8 cellular contexts compared by ENCODE assay signal in genomic region chr20:57596998-57597939, GRCh38. TPM values are rescaled to one million over a fixed set of nuclear protein-coding genes. Genes with fewer than 3 reads are reported as not detected.
A peak's percentile ranks its signal among the peaks of the same experiment; 100 is the strongest.
DNase-seq lines count a peak whose midpoint lies in the region; ATAC-seq, FAIRE-seq and TF ChIP-seq lines count a peak whose summit lies in the region.

No MANE protein-coding gene starts in this region.

- H2AFZ ChIP-seq in astrocyte (ENCODE audit: low read depth, low read length) = no peak overlapping the region

- no peaks in the 10 kb centered on the region for H3K9me3 ChIP-seq in A673 (ENCODE audit: low read depth, low read length, poor library complexity, severe bottlenecking)
- no peaks in the 10 kb centered on the region for H3K9me3 ChIP-seq in astrocyte (ENCODE audit: insufficient read depth, low read depth, low read length)

- no peak overlapping the region for H3K27ac Mint-ChIP-seq in astrocyte (ENCODE audit: unreplicated experiment)

- H3K27me3 Mint-ChIP-seq in astrocyte (ENCODE audit: low read depth, unreplicated experiment) = peaks cover 20% of the 10 kb centered on the region

- peak; percentile 64 for DNase-seq in A673 (ENCODE audit: low spot score)
- DNase-seq in GM13977 (ENCODE audit: low spot score) = peak; percentile 90
- DNase-seq in LHCN-M2 (ENCODE audit: low read depth) = peak; percentile 19
- peak; percentile 24 for DNase-seq in T1000 (lab: John Stamatoyannopoulos, UW)
- no peak for DNase-seq in astrocyte (ENCODE audit: low read depth)
- peak in 43 of 51 donors; percentile 9 to 79 (median 40) for DNase-seq in hypothalamus (lab: John Stamatoyannopoulos, UW)
- peak in 2 of 3 donors; percentile 58 to 66 for DNase-seq in stimulated activated CD4-positive, alpha-beta T cell treated with anti-CD3 and anti-CD28 coated beads, Interleukin-12 subunit alpha, Interleukin-12 subunit beta, amount 100 ng/mL, for 48 hours (ENCODE audit: low read depth in 2 of 3, low spot score in 1 of 3)

- no TSS peak for BruUV-seq in A673 (replicated peaks; lab: Mats Ljungman, UMichigan)

- in situ Hi-C loops in GM13977 (cut with MboI; ENCODE audit: low pct_unique_long_range_greater_than_20kb, low sequenced_read_pairs, unreplicated experiment) = no loop called here

- H3K36me3 ChIP-seq in A673 (ENCODE audit: insufficient read depth, low read length, poor library complexity, severe bottlenecking) = no peaks in the 10 kb centered on the region
- H3K36me3 ChIP-seq in astrocyte (ENCODE audit: insufficient read depth, low read length) = no peaks in the 10 kb centered on the region

- CTCF ChIA-PET in A673 (lab: Charles Lee) = interaction anchor here (0.6 kb wide), 1 partner anchor 765 kb away, joined by 3 read pairs; no protein-coding TSS in a partner anchor

- H3K4me2 ChIP-seq in astrocyte (ENCODE audit: low read length) = peak overlapping the region; percentile 67

- peaks cover 1% of the 10 kb centered on the region for H3K9me3 Mint-ChIP-seq in astrocyte (ENCODE audit: unreplicated experiment)

- FAIRE-seq in astrocyte (lab: Jason Lieb, UNC) = no peak

- no peaks in the 10 kb centered on the region for H3K36me3 Mint-ChIP-seq in astrocyte (ENCODE audit: low read depth, unreplicated experiment)

- no peaks in the 10 kb centered on the region for H3K4me1 Mint-ChIP-seq in astrocyte (ENCODE audit: low read depth, unreplicated experiment)

- H3K27ac ChIP-seq in A673 (ENCODE audit: low read depth, low read length, poor library complexity, severe bottlenecking) = no peak overlapping the region
- no peak overlapping the region for H3K27ac ChIP-seq in astrocyte (ENCODE audit: low read depth, low read length)

- ATAC-seq in HG03565 (IDR thresholded peaks at IDR 0.05; ENCODE audit: unreplicated experiment) = no peak

- H3K4me3 Mint-ChIP-seq in astrocyte (ENCODE audit: unreplicated experiment) = no peak overlapping the region

- H3K27me3 ChIP-seq in A673 (replicated peaks; ENCODE audit: insufficient read depth, low read depth, low read length, poor library complexity) = no peaks in the 10 kb centered on the region
- no peaks in the 10 kb centered on the region for H3K27me3 ChIP-seq in astrocyte (ENCODE audit: insufficient read depth, low read length)

- intact Hi-C loops in A673 (cut with micrococcal nuclease; ENCODE audit: unreplicated experiment) = loop anchor here (1.0 to 5.0 kb wide), 3 partner anchors 100 to 612 kb away; no protein-coding TSS in a partner anchor

- H3K4me3 ChIP-seq in A673 (ENCODE audit: low read depth, low read length, poor library complexity, severe bottlenecking) (no peak overlapping the region), astrocyte (ENCODE audit: insufficient read depth, low read depth, low read length) (no peak overlapping the region)

- no peaks in the 10 kb centered on the region for H4K20me1 ChIP-seq in astrocyte (ENCODE audit: insufficient read depth, low read length)

- POLR2A ChIA-PET in A673 (lab: Charles Lee; ENCODE audit: low non-redundant PET) = interaction anchor here (0.5 kb wide), 1 partner anchor 46 kb away, joined by 11 read pairs; no protein-coding TSS in a partner anchor

- H3K79me2 ChIP-seq in astrocyte (ENCODE audit: insufficient read depth, low read length) = no peaks in the 10 kb centered on the region

- no peak overlapping the region for H3K9ac ChIP-seq in astrocyte (ENCODE audit: low read length)

- TF ChIP-seq CTCF in A673 (conservative IDR thresholded peaks at IDR 0.05; ENCODE audit: low read depth, low read length) (peak; percentile 85), GM13977 (IDR thresholded peaks at IDR 0.05; ENCODE audit: extremely low read depth, insufficient read depth, missing control alignments) (peak; percentile 98), astrocyte (IDR thresholded peaks at IDR 0.05; ENCODE audit: insufficient read depth, low read depth, low read length) (peak; percentile 35)

- H3K4me1 ChIP-seq in A673 (ENCODE audit: insufficient read depth, low read length, poor library complexity, severe bottlenecking) (no peaks in the 10 kb centered on the region), astrocyte (ENCODE audit: insufficient read depth, low read length) (no peaks in the 10 kb centered on the region)

RNA-seq across cellular contexts. Expression of gene ZBP1, which starts 23.0 kb away (rescaled TPM):
- total RNA-seq in A673 (2021) (not detected in 2 replicates), LHCN-M2 (2014; rRNA removed) (not detected in 2 replicates), astrocyte (not detected in 2 replicates)
- not detected for polyA plus RNA-seq in LHCN-M2 (2012)

RNA-seq across cellular contexts. Expression of gene PCK1, which starts 36.4 kb away (rescaled TPM):
- not detected in 2 replicates for total RNA-seq in A673 (2021)
- not detected in 2 replicates for total RNA-seq in LHCN-M2 (2014; rRNA removed)
- polyA plus RNA-seq in LHCN-M2 (2012) = not detected
- total RNA-seq in astrocyte = not detected in 2 replicates

Comparison
In these comparisons a context has a peak if more than half of its experiments do, and no peak if none do; other contexts are left out.
1. CTCF ChIP-seq: peak in every context shown above with its lines; median percentile 98 in GM13977; 85 in A673; 35 in astrocyte.